ENCODE assay signal across 7 cellular contexts in the genomic region with DNA sequence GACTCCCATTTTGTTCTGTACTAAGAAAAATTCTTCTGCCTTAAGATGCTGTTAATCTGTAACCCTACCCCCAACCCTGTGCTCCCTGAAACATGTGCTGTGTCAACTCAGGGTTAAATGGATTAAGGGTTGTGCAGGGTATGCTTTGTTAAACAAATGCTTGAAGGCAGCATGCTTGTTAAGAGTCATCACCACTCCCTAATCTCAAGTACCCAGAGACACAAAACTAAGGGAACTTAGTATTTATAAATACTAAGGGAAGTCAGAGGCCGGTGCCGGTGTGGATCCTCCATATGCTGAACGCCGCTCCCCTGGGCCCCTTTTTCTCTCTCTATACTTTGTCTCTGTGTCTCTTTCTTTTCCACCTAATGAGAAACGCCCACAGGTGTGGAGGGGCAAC.
A peak's percentile ranks its signal among the peaks of the same experiment; 100 is the strongest.
DNase-seq lines count a peak whose midpoint lies in the region; ATAC-seq and TF ChIP-seq lines count a peak whose summit lies in the region.
"Not testable (repeated sequence)": the region's sequence is repeated elsewhere in the genome, so short reads cannot be mapped to it uniquely, and the experiment has no call there.

No MANE protein-coding gene starts in this region.

- H3K4me2 ChIP-seq in GM23338, result peak overlapping the region; percentile 75
- H3K4me2 ChIP-seq in mesendoderm (ENCODE audit: low read length), result not testable (repeated sequence)

- not testable (repeated sequence) for H3K27me3 Mint-ChIP-seq in GM23338 (ENCODE audit: insufficient read depth, low read depth, poor library complexity); endodermal cell (ENCODE audit: insufficient read depth)

- not testable (repeated sequence) for H2AFZ ChIP-seq in GM23338

- not testable (repeated sequence) for H3K27me3 ChIP-seq in GM23338 (ENCODE audit: insufficient read depth); HUES64 (ENCODE audit: insufficient read depth, low read length); NT2/D1 (ENCODE audit: insufficient read depth, insufficient read length); endodermal cell (ENCODE audit: control insufficient read depth, insufficient read depth, low read length, poor library complexity, severe bottlenecking); iPS-15b (ENCODE audit: control insufficient read depth, insufficient read depth, low read length); mesendoderm (ENCODE audit: insufficient read depth, low read length, poor library complexity)

- peaks cover 46% of the 10 kb centered on the region for H3K79me2 ChIP-seq in GM23338 (replicated peaks; ENCODE audit: insufficient read depth)
- H3K79me2 ChIP-seq in mesendoderm (ENCODE audit: control insufficient read depth, insufficient read depth, low read length), result not testable (repeated sequence)

- H3F3A ChIP-seq in GM23338 (replicated peaks; ENCODE audit: low read depth), result not testable (repeated sequence)

- peak; percentile 76 for ATAC-seq in GM23338

- not testable (repeated sequence) for H4K8ac ChIP-seq in mesendoderm (ENCODE audit: low read depth, low read length)

- not testable (repeated sequence) for H3K79me1 ChIP-seq in mesendoderm (ENCODE audit: low read length)

- H3K9ac ChIP-seq in HUES64 (ENCODE audit: low read depth, low read length), result peak overlapping the region; percentile 75
- not testable (repeated sequence) for H3K9ac ChIP-seq in NT2/D1 (ENCODE audit: insufficient read length, low read depth); endodermal cell (ENCODE audit: extremely low read depth, low read length, poor library complexity, severe bottlenecking); mesendoderm (ENCODE audit: low read length)
- peak overlapping the region; percentile 63 for H3K9ac ChIP-seq in iPS-15b (ENCODE audit: low read depth, low read length)

- TF ChIP-seq CTCF in GM23338 (conservative IDR thresholded peaks at IDR 0.05; ENCODE audit: low read depth in 2 of 2); endodermal cell (conservative IDR thresholded peaks at IDR 0.05); retinal pigment epithelial cell (conservative IDR thresholded peaks at IDR 0.05; ENCODE audit: low read depth, low read length): not testable (repeated sequence)

- not testable (repeated sequence) for H2BK120ac ChIP-seq in mesendoderm (ENCODE audit: low read depth, low read length)

- not testable (repeated sequence) for H4K20me1 ChIP-seq in GM23338 (replicated peaks; ENCODE audit: insufficient read depth)

- H3K27ac Mint-ChIP-seq in GM23338 (peak overlapping the region; percentile 90), endodermal cell (peak overlapping the region; percentile 92)

- H2AK5ac ChIP-seq in mesendoderm (ENCODE audit: low read length), result not testable (repeated sequence)

- not testable (repeated sequence) for H4K5ac ChIP-seq in mesendoderm (ENCODE audit: low read length)

- H3K27ac ChIP-seq in GM23338 (ENCODE audit: low read depth) (peak overlapping the region; percentile 95), HUES64 (ENCODE audit: low read depth, low read length) (peak overlapping the region; percentile 93)
- H3K27ac ChIP-seq in endodermal cell (ENCODE audit: low read depth, low read length); mesendoderm (ENCODE audit: low read depth, low read length): not testable (repeated sequence)

- 1% methylated on average over 5 of the region's 5 CpGs for WGBS in HUES64
- WGBS in endodermal cell (ENCODE audit: insufficient coverage in 1 of 2, insufficient read length in 1 of 2), 2 experiments, result 0 to 13% methylated on average over 4 to 5 of the region's 5 CpGs
- no CpG with 5 or more reads among the region's 5 CpGs for WGBS in mesendoderm (ENCODE audit: extremely low coverage, insufficient coverage, low lambda C conversion rate)

- H3K36me3 Mint-ChIP-seq in GM23338 (ENCODE audit: low read depth) (peaks cover 21% of the 10 kb centered on the region), endodermal cell (ENCODE audit: low read depth) (peaks cover 42% of the 10 kb centered on the region)

- not testable (repeated sequence) for H3K36me3 ChIP-seq in GM23338 (ENCODE audit: insufficient read depth); NT2/D1 (ENCODE audit: insufficient read depth, insufficient read length, low read length); endodermal cell (ENCODE audit: control insufficient read depth, insufficient read depth, low read length); mesendoderm (ENCODE audit: control insufficient read depth, insufficient read depth, low read length)
- H3K36me3 ChIP-seq in HUES64 (ENCODE audit: insufficient read depth, low read length), result peaks cover 17% of the 10 kb centered on the region; the same call in 1 of the 2 replicates
- peaks cover 18% of the 10 kb centered on the region for H3K36me3 ChIP-seq in iPS-15b (ENCODE audit: control insufficient read depth, insufficient read depth, low read length)

- H3K23ac ChIP-seq in mesendoderm (ENCODE audit: low read length), result not testable (repeated sequence)

- H3K4ac ChIP-seq in mesendoderm (ENCODE audit: low read depth, low read length), result not testable (repeated sequence)

- not testable (repeated sequence) for H2BK15ac ChIP-seq in mesendoderm (replicated peaks; ENCODE audit: low read depth)

- peak overlapping the region; percentile 58 for H3K4me3 ChIP-seq in GM23338
- peak overlapping the region; percentile 62 for H3K4me3 ChIP-seq in HUES64 (ENCODE audit: low read length)
- H3K4me3 ChIP-seq in NT2/D1 (ENCODE audit: insufficient read length, low read depth), result peak overlapping the region; percentile 23
- H3K4me3 ChIP-seq in endodermal cell (ENCODE audit: low read length), result peak overlapping the region; percentile 40
- peak overlapping the region; percentile 61 for H3K4me3 ChIP-seq in iPS-15b (ENCODE audit: low read depth, low read length)
- not testable (repeated sequence) for H3K4me3 ChIP-seq in mesendoderm (ENCODE audit: low read length); retinal pigment epithelial cell (ENCODE audit: low read length)

- H3K9me3 ChIP-seq in HUES64 (ENCODE audit: insufficient read depth, low read depth, low read length); NT2/D1 (ENCODE audit: insufficient read depth, low read length); iPS-15b (ENCODE audit: control insufficient read depth, insufficient read depth, low read length): not testable (repeated sequence)
- H3K9me3 ChIP-seq in endodermal cell (ENCODE audit: control insufficient read depth, low read length), result peaks cover 21% of the 10 kb centered on the region

- H3K56ac ChIP-seq in mesendoderm (ENCODE audit: low read length), result not testable (repeated sequence)

- peak overlapping the region; percentile 61 for H3K4me3 Mint-ChIP-seq in GM23338
- peak overlapping the region; percentile 52 for H3K4me3 Mint-ChIP-seq in endodermal cell

- H3K9me2 ChIP-seq in GM23338 (ENCODE audit: insufficient read depth), result not testable (repeated sequence)

- not testable (repeated sequence) for H3K9me3 Mint-ChIP-seq in GM23338
- peaks cover 21% of the 10 kb centered on the region for H3K9me3 Mint-ChIP-seq in endodermal cell

- not testable (repeated sequence) for H2BK5ac ChIP-seq in mesendoderm (ENCODE audit: low read length)

- H3K4me1 ChIP-seq in GM23338 (ENCODE audit: insufficient read depth) (peaks cover 36% of the 10 kb centered on the region), HUES64 (ENCODE audit: insufficient read depth, low read length) (peaks cover 35% of the 10 kb centered on the region), iPS-15b (ENCODE audit: control insufficient read depth, insufficient read depth, low read length) (peaks cover 23% of the 10 kb centered on the region)
- not testable (repeated sequence) for H3K4me1 ChIP-seq in NT2/D1 (ENCODE audit: insufficient read depth, insufficient read length); endodermal cell (ENCODE audit: control insufficient read depth, insufficient read depth, low read length); mesendoderm (ENCODE audit: control insufficient read depth, low read depth, low read length)

- H3K4me1 Mint-ChIP-seq in GM23338 (peaks cover 36% of the 10 kb centered on the region), endodermal cell (peaks cover 41% of the 10 kb centered on the region)

- DNase-seq in GM23338 (ENCODE audit: low spot score) (peak; percentile 43), NT2/D1 (ENCODE audit: low read depth, low spot score) (peak; percentile 20), endodermal cell (peak; percentile 77), mesendoderm (peak; percentile 48), retinal pigment epithelial cell (ENCODE audit: low read depth) (peak; percentile 41)

- H3K18ac ChIP-seq in mesendoderm (ENCODE audit: low read length), result not testable (repeated sequence)

Comparison
In these comparisons a context has a peak if more than half of its experiments do, and no peak if none do; other contexts are left out.
1. DNase-seq: peak in every context shown above with its lines; median percentile 77 in endodermal cell; 48 in mesendoderm; 43 in GM23338; 41 in retinal pigment epithelial cell; 20 in NT2/D1.